ENCODE assay signal across 12 cellular contexts in the genomic region with DNA sequence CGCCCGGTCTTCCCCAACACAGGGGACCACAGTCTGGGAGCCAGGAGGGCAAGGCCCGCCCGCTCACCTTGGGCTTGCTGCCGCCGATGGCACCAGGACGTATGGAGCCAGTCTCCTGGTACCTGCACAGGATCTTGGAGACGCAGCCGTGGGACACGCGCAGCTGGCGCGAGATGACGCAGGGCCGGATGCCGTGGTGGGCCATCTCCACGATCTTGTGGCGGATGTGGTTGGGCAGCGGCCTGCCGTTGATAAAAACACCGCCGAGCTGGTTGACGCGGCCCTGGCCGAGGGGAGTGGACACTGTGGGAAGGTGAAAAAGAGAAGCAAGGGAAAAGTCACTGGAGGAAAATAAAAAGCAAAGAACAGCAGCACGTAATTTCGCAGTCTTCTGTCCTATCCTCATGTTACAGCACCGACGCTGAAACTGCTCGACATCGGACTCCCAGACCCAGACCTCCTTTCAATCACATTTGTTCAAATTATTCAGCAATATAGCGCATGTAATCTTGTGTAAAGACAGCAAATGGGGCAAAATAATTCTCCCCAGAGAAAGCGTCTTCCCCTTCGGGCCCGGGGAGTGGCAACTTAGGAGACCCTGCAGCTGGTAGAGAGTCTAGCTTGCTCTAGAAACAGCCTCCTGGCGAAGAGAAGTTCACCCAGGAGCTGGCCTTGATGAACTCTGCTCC. TPM values are rescaled to one million over a fixed set of nuclear protein-coding genes. Genes with fewer than 3 reads are reported as not detected.
DNase-seq lines count a peak whose midpoint lies in the region; ATAC-seq, FAIRE-seq and TF ChIP-seq lines count a peak whose summit lies in the region.
"Had no signal": no experiment of that assay in that cellular context is flagged by ENCODE, and none has a peak within 500 bp of the region (broad histone marks: within the 10 kb centered on the region; RNA-seq: fewer than 3 reads in every experiment).

No MANE protein-coding gene starts in this region.

- 4 to 5% methylated on average over 27 to 30 of the region's 36 CpGs for WGBS in mesodermal cell (ENCODE audit: insufficient coverage in 2 of 2), 2 experiments

- no peaks in the 10 kb centered on the region for H3K4me1 Mint-ChIP-seq in astrocyte (ENCODE audit: low read depth, unreplicated experiment)

- peaks cover 3% of the 10 kb centered on the region for H3K9me3 ChIP-seq in astrocyte (ENCODE audit: insufficient read depth, low read depth, low read length)
- H3K9me3 ChIP-seq in mesodermal cell (ENCODE audit: control insufficient read depth, low read length), result no peaks in the 10 kb centered on the region
- H3K9me3 ChIP-seq: right lobe of liver, vagina had no signal

- ATAC-seq in HG03354 (IDR thresholded peaks at IDR 0.05; ENCODE audit: poor library complexity, severe bottlenecking, unreplicated experiment), result peak; percentile 30
- ATAC-seq: right lobe of liver had no signal

- no peak for FAIRE-seq in astrocyte (lab: Jason Lieb, UNC)
- FAIRE-seq in GM19239 (lab: Jason Lieb, UNC), result no peak
- FAIRE-seq: H54 had no signal

- no peak overlapping the region for H2AFZ ChIP-seq in astrocyte (ENCODE audit: low read depth, low read length)

- DNase-seq in AG10803 (ENCODE audit: low read depth) (no peak), astrocyte (ENCODE audit: low read depth) (peak; percentile 73), GM19239 (ENCODE audit: insufficient read length, low spot score) (no peak), T1000 (lab: John Stamatoyannopoulos, UW) (no peak), DMS79 treated with DMSO at 0.1 percent for 48 hours (lab: John Stamatoyannopoulos, UW) (no peak)
- no peak for DNase-seq in stimulated activated naive CD4-positive, alpha-beta T cell (lab: John Stamatoyannopoulos, UW)
- DNase-seq: anterior cingulate cortex had no signal

- no peak overlapping the region for H3K27ac Mint-ChIP-seq in astrocyte (ENCODE audit: unreplicated experiment)

- peak overlapping the region; percentile 68 for H3K27ac ChIP-seq in astrocyte (ENCODE audit: low read depth, low read length)
- no peak overlapping the region for H3K27ac ChIP-seq in mesodermal cell (ENCODE audit: low read depth, low read length, severe bottlenecking)
- H3K27ac ChIP-seq: right lobe of liver, vagina had no signal

- peaks cover 34% of the 10 kb centered on the region for H3K9me3 Mint-ChIP-seq in astrocyte (ENCODE audit: unreplicated experiment)

- H3K36me3 ChIP-seq in astrocyte (ENCODE audit: insufficient read depth, low read length) (no peaks in the 10 kb centered on the region), mesodermal cell (ENCODE audit: control insufficient read depth, insufficient read depth, low read length) (no peaks in the 10 kb centered on the region)
- H3K36me3 ChIP-seq: right lobe of liver, vagina had no signal

- H3K4me3 Mint-ChIP-seq in astrocyte (ENCODE audit: unreplicated experiment), result no peak overlapping the region

- peak overlapping the region; percentile 85 for H3K9ac ChIP-seq in astrocyte (ENCODE audit: low read length)

- H3K4me3 ChIP-seq in AG10803 (ENCODE audit: low read length) (peak overlapping the region; percentile 70), astrocyte (ENCODE audit: insufficient read depth, low read depth, low read length) (peak overlapping the region; percentile 73), mesodermal cell (ENCODE audit: extremely low read depth, insufficient read depth, low read length, poor library complexity, severe bottlenecking) (peak overlapping the region; percentile 47)
- H3K4me3 ChIP-seq: right lobe of liver, vagina had no signal

- peak overlapping the region; percentile 87 for H3K4me2 ChIP-seq in astrocyte (ENCODE audit: low read length)

- peaks cover 6% of the 10 kb centered on the region for H4K20me1 ChIP-seq in astrocyte (ENCODE audit: insufficient read depth, low read length)

- no peaks in the 10 kb centered on the region for H3K36me3 Mint-ChIP-seq in astrocyte (ENCODE audit: low read depth, unreplicated experiment)

- H3K4me1 ChIP-seq in astrocyte (ENCODE audit: insufficient read depth, low read length) (peaks cover 15% of the 10 kb centered on the region), mesodermal cell (ENCODE audit: control insufficient read depth, insufficient read depth, low read length, poor library complexity, severe bottlenecking) (peaks cover 37% of the 10 kb centered on the region)

- H3K79me2 ChIP-seq in astrocyte (ENCODE audit: insufficient read depth, low read length), result peaks cover 48% of the 10 kb centered on the region

- H3K27me3 Mint-ChIP-seq in astrocyte (ENCODE audit: low read depth, unreplicated experiment), result peaks cover 93% of the 10 kb centered on the region

- TF ChIP-seq CTCF in AG10803 (conservative IDR thresholded peaks at IDR 0.05; ENCODE audit: low read length), result no peak
- no peak for TF ChIP-seq CTCF in astrocyte (IDR thresholded peaks at IDR 0.05; ENCODE audit: insufficient read depth, low read depth, low read length)

- peaks cover 59% of the 10 kb centered on the region for H3K27me3 ChIP-seq in astrocyte (ENCODE audit: insufficient read depth, low read length)

RNA-seq across cellular contexts. Expression of gene PAX3, which starts 1.7 kb away (rescaled TPM):
- not detected in 2 replicates for total RNA-seq in astrocyte
- polyA plus RNA-seq in mesodermal cell (2013, experiment 1 of 2), result 13.7 TPM
- 10.5 TPM for polyA plus RNA-seq in mesodermal cell (2013, experiment 2 of 2)
- total RNA-seq: right lobe of liver, vagina had no signal
